ENCODE assay signal across 27 cellular contexts in the genomic region with DNA sequence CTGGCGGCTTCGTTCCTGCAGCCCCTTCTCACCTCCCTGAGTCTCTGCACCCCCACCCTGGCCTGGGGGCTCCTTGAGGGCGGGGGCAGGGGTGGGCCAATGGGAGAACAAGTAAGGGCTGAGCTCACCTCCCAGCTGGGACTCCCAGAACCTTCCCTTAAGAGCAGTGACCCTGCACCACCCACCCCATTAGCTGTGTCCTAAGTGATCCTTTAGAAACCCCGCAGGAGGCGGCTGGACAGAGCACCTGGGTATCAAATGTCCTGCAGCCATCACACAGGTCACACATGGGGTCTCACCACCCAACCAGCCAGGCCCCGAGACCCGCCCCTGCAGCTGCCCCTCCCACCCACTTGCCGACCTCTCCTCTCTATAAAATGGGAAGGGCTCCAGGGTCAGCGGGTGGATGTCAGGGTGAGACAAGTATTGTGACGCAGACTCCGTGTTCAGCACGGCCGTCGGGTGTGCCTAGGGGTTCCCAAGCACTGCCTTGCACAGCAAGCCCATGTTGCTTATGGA.
DNase-seq lines count a peak whose midpoint lies in the region; ATAC-seq and TF ChIP-seq lines count a peak whose summit lies in the region.
"Had no signal": no experiment of that assay in that cellular context is flagged by ENCODE, and none has a peak within 500 bp of the region (broad histone marks: within the 10 kb centered on the region; RNA-seq: fewer than 3 reads in every experiment).

No MANE protein-coding gene starts in this region.

- no peaks in the 10 kb centered on the region for H4K20me1 ChIP-seq in osteoblast (ENCODE audit: insufficient read depth, low read length)

- no peaks in the 10 kb centered on the region for H3K9me3 Mint-ChIP-seq in activated CD8-positive, alpha-beta T cell treated with anti-CD3 and anti-CD28 coated beads, Interleukin-2, amount 10 ng/mL, durations not matched to agents 7 days and 5 days (ENCODE audit: insufficient read depth)
- H3K9me3 Mint-ChIP-seq in activated CD8-positive, alpha-beta T cell treated with anti-CD3 and anti-CD28 coated beads for 36 hours: no peaks in the 10 kb centered on the region
- H3K9me3 Mint-ChIP-seq in CD14-positive monocyte: peaks cover 0 to 2% (median 0%) of the 10 kb centered on the region in 7 donors
- H3K9me3 Mint-ChIP-seq: activated naive CD8-positive, alpha-beta T cell treated with anti-CD3 and anti-CD28 coated beads, Interleukin-2, amount 10 ng/mL, durations not matched to agents 7 days and 5 days; effector memory CD8-positive, alpha-beta T cell; memory B cell; nephron progenitor cell; stimulated activated naive CD8-positive, alpha-beta T cell treated with anti-CD3 and anti-CD28 coated beads, Interleukin-15, Interleukin-2, amounts not matched to agents 100 ng/mL and 50 ng/mL, for 24 hours; T-helper 1 cell treated with Interleukin-12 subunit alpha and Interleukin-12 subunit beta and Interleukin-4 antibody, amounts not matched to agents 30 μg/mL and 1 μg/mL, for 36 hours had no signal

- no peak overlapping the region for H2AFZ ChIP-seq in osteoblast (ENCODE audit: low read length)

- no peaks in the 10 kb centered on the region for H3K9me3 ChIP-seq in osteoblast (ENCODE audit: low read depth, low read length)
- no peaks in the 10 kb centered on the region for H3K9me3 ChIP-seq in spleen
- H3K9me3 ChIP-seq: A549, colonic mucosa, heart left ventricle, SK-N-SH had no signal

- CTCF ChIA-PET in activated CD8-positive, alpha-beta T cell treated with anti-CD3 and anti-CD28 coated beads, Interleukin-2, amount 10 ng/mL, durations not matched to agents 7 days and 5 days (lab: Charles Lee): no interaction called here
- CTCF ChIA-PET in activated CD8-positive, alpha-beta T cell treated with anti-CD3 and anti-CD28 coated beads for 36 hours (lab: Charles Lee): no interaction called here

- no peaks in the 10 kb centered on the region for H3K27me3 Mint-ChIP-seq in activated CD8-positive, alpha-beta T cell treated with anti-CD3 and anti-CD28 coated beads, Interleukin-2, amount 10 ng/mL, durations not matched to agents 7 days and 5 days (ENCODE audit: low read depth)
- peaks cover 4% of the 10 kb centered on the region for H3K27me3 Mint-ChIP-seq in activated CD8-positive, alpha-beta T cell treated with anti-CD3 and anti-CD28 coated beads for 36 hours
- peaks cover 0 to 9% (median 0%) of the 10 kb centered on the region in 3 donors for H3K27me3 Mint-ChIP-seq in CD14-positive monocyte (ENCODE audit: low read depth in 3 of 3)
- H3K27me3 Mint-ChIP-seq: activated naive CD8-positive, alpha-beta T cell treated with anti-CD3 and anti-CD28 coated beads, Interleukin-2, amount 10 ng/mL, durations not matched to agents 7 days and 5 days; stimulated activated naive CD8-positive, alpha-beta T cell treated with anti-CD3 and anti-CD28 coated beads, Interleukin-15, Interleukin-2, amounts not matched to agents 100 ng/mL and 50 ng/mL, for 24 hours had no signal

- no peak overlapping the region for H3K4me3 Mint-ChIP-seq in activated CD8-positive, alpha-beta T cell treated with anti-CD3 and anti-CD28 coated beads, Interleukin-2, amount 10 ng/mL, durations not matched to agents 7 days and 5 days
- H3K4me3 Mint-ChIP-seq in activated CD8-positive, alpha-beta T cell treated with anti-CD3 and anti-CD28 coated beads for 36 hours: no peak overlapping the region
- no peak overlapping the region for H3K4me3 Mint-ChIP-seq in CD14-positive monocyte
- H3K4me3 Mint-ChIP-seq: activated naive CD8-positive, alpha-beta T cell treated with anti-CD3 and anti-CD28 coated beads, Interleukin-2, amount 10 ng/mL, durations not matched to agents 7 days and 5 days; effector memory CD8-positive, alpha-beta T cell; memory B cell; nephron progenitor cell; stimulated activated naive CD8-positive, alpha-beta T cell treated with anti-CD3 and anti-CD28 coated beads, Interleukin-15, Interleukin-2, amounts not matched to agents 100 ng/mL and 50 ng/mL, for 24 hours; T-helper 1 cell treated with Interleukin-12 subunit alpha and Interleukin-12 subunit beta and Interleukin-4 antibody, amounts not matched to agents 30 μg/mL and 1 μg/mL, for 36 hours had no signal

- no peak for TF ChIP-seq POLR2A in spleen (IDR thresholded peaks at IDR 0.05)

- H3K27ac Mint-ChIP-seq in activated CD8-positive, alpha-beta T cell treated with anti-CD3 and anti-CD28 coated beads, Interleukin-2, amount 10 ng/mL, durations not matched to agents 7 days and 5 days: no peak overlapping the region
- H3K27ac Mint-ChIP-seq in activated CD8-positive, alpha-beta T cell treated with anti-CD3 and anti-CD28 coated beads for 36 hours: no peak overlapping the region
- H3K27ac Mint-ChIP-seq in CD14-positive monocyte: no peak overlapping the region
- H3K27ac Mint-ChIP-seq: activated naive CD8-positive, alpha-beta T cell treated with anti-CD3 and anti-CD28 coated beads, Interleukin-2, amount 10 ng/mL, durations not matched to agents 7 days and 5 days; memory B cell; nephron progenitor cell; stimulated activated naive CD8-positive, alpha-beta T cell treated with anti-CD3 and anti-CD28 coated beads, Interleukin-15, Interleukin-2, amounts not matched to agents 100 ng/mL and 50 ng/mL, for 24 hours; T-helper 1 cell treated with Interleukin-12 subunit alpha and Interleukin-12 subunit beta and Interleukin-4 antibody, amounts not matched to agents 30 μg/mL and 1 μg/mL, for 36 hours had no signal

- TF ChIP-seq CTCF in activated CD8-positive, alpha-beta T cell treated with anti-CD3 and anti-CD28 coated beads for 36 hours (IDR thresholded peaks at IDR 0.05): no peak
- no peak for TF ChIP-seq CTCF in CD14-positive monocyte (IDR thresholded peaks at IDR 0.05)
- TF ChIP-seq CTCF in osteoblast (IDR thresholded peaks at IDR 0.05; ENCODE audit: extremely low read depth, low read depth, low read length): no peak
- TF ChIP-seq CTCF in spleen (IDR thresholded peaks at IDR 0.05 in 8 of 11, conservative IDR thresholded peaks at IDR 0.05 in 3 of 11): no peak

- WGBS in spleen, 5 donors: 67 to 76% (median 74%) methylated on average over 5 to 14 of the region's 14 CpGs

- H3K27me3 ChIP-seq in osteoblast (ENCODE audit: insufficient read depth, low read length): no peaks in the 10 kb centered on the region
- H3K27me3 ChIP-seq in spleen (replicated peaks in 1 of 7): peaks cover 0 to 5% (median 0%) of the 10 kb centered on the region in 7 donors
- H3K27me3 ChIP-seq: colonic mucosa, heart left ventricle had no signal

- no peaks in the 10 kb centered on the region for H3K36me3 Mint-ChIP-seq in activated CD8-positive, alpha-beta T cell treated with anti-CD3 and anti-CD28 coated beads, Interleukin-2, amount 10 ng/mL, durations not matched to agents 7 days and 5 days (ENCODE audit: low read depth)
- no peaks in the 10 kb centered on the region for H3K36me3 Mint-ChIP-seq in activated CD8-positive, alpha-beta T cell treated with anti-CD3 and anti-CD28 coated beads for 36 hours (ENCODE audit: low read depth)
- no peaks in the 10 kb centered on the region for H3K36me3 Mint-ChIP-seq in CD14-positive monocyte
- H3K36me3 Mint-ChIP-seq: activated naive CD8-positive, alpha-beta T cell treated with anti-CD3 and anti-CD28 coated beads, Interleukin-2, amount 10 ng/mL, durations not matched to agents 7 days and 5 days; memory B cell had no signal

- H3K4me3 ChIP-seq in osteoblast (ENCODE audit: insufficient read depth, low read length) (no peak overlapping the region), spleen (no peak overlapping the region)
- H3K4me3 ChIP-seq: A549, colonic mucosa, heart left ventricle had no signal

- no peaks in the 10 kb centered on the region for H3K4me1 Mint-ChIP-seq in activated CD8-positive, alpha-beta T cell treated with anti-CD3 and anti-CD28 coated beads, Interleukin-2, amount 10 ng/mL, durations not matched to agents 7 days and 5 days (ENCODE audit: low read depth)
- no peaks in the 10 kb centered on the region for H3K4me1 Mint-ChIP-seq in activated CD8-positive, alpha-beta T cell treated with anti-CD3 and anti-CD28 coated beads for 36 hours (ENCODE audit: low read depth)
- H3K4me1 Mint-ChIP-seq in CD14-positive monocyte: no peaks in the 10 kb centered on the region
- H3K4me1 Mint-ChIP-seq: activated naive CD8-positive, alpha-beta T cell treated with anti-CD3 and anti-CD28 coated beads, Interleukin-2, amount 10 ng/mL, durations not matched to agents 7 days and 5 days had no signal

- POLR2A ChIA-PET in activated CD8-positive, alpha-beta T cell treated with anti-CD3 and anti-CD28 coated beads, Interleukin-2, amount 10 ng/mL, durations not matched to agents 7 days and 5 days (lab: Charles Lee): no interaction called here
- POLR2A ChIA-PET in activated CD8-positive, alpha-beta T cell treated with anti-CD3 and anti-CD28 coated beads for 36 hours (lab: Charles Lee): no interaction called here

- H3K4me1 ChIP-seq in osteoblast (ENCODE audit: insufficient read depth, low read length) (no peaks in the 10 kb centered on the region), spleen (peaks cover 0 to 13% (median 0%) of the 10 kb centered on the region in 6 donors)
- H3K4me1 ChIP-seq: A549, colonic mucosa had no signal

- intact Hi-C loops in activated CD8-positive, alpha-beta T cell treated with anti-CD3 and anti-CD28 coated beads for 36 hours (cut with micrococcal nuclease): no loop called here
- intact Hi-C loops in CD14-positive monocyte (cut with micrococcal nuclease) (no loop called here), spleen (cut with DNase I; ENCODE audit: low total_unique reads) (no loop called here)

- H3K4me2 ChIP-seq in osteoblast (ENCODE audit: insufficient read depth, low read length): no peak overlapping the region
- H3K4me2 ChIP-seq: A549, SK-N-SH had no signal

- H3K36me3 ChIP-seq in osteoblast (ENCODE audit: insufficient read depth, low read length): no peaks in the 10 kb centered on the region
- H3K36me3 ChIP-seq in spleen: no peaks in the 10 kb centered on the region
- H3K36me3 ChIP-seq: colonic mucosa, heart left ventricle had no signal

- no peak overlapping the region for H3K27ac ChIP-seq in osteoblast (ENCODE audit: low read depth, low read length)
- H3K27ac ChIP-seq in spleen: no peak overlapping the region
- H3K27ac ChIP-seq: A549, colonic mucosa, heart left ventricle had no signal

- no peaks in the 10 kb centered on the region for H3K79me2 ChIP-seq in osteoblast (ENCODE audit: insufficient read depth, low read length)

- DNase-seq in activated CD8-positive, alpha-beta T cell treated with anti-CD3 and anti-CD28 coated beads, Interleukin-2, amount 10 ng/mL, durations not matched to agents 7 days and 5 days: peak; percentile 17
- no peak for DNase-seq in activated CD8-positive, alpha-beta T cell treated with anti-CD3 and anti-CD28 coated beads for 36 hours
- peak; percentile 38 for DNase-seq in CD14-positive monocyte (ENCODE audit: low spot score)
- DNase-seq in ecto neural progenitor cell (ENCODE audit: low spot score): peak; percentile 40
- DNase-seq in osteoblast (ENCODE audit: insufficient read length, low spot score, missing footprints): peak; percentile 76
- DNase-seq in NCI-H1105 treated with DMSO at 0.1 percent for 48 hours (lab: John Stamatoyannopoulos, UW): no peak
- DNase-seq in medulla oblongata (ENCODE audit: extremely low spot score): no peak
- no peak for DNase-seq in spleen
- DNase-seq: activated CD4-positive, alpha-beta T cell treated with anti-CD3 and anti-CD28 coated beads, Interleukin-2, amount 50 U/mL, for 48 hours; activated effector memory CD4-positive, alpha-beta T cell treated with anti-CD3 and anti-CD28 coated beads, Interleukin-2, amount 50 U/mL, for 16 hours; activated naive CD8-positive, alpha-beta T cell treated with anti-CD3 and anti-CD28 coated beads, Interleukin-2, amount 10 ng/mL, durations not matched to agents 7 days and 5 days; activated T-cell treated with anti-CD3 and anti-CD28 coated beads, Interleukin-2, amount 50 U/mL, for 1 hour; AML-193; colonic mucosa; effector memory CD8-positive, alpha-beta T cell; erythroblast; Karpas-422; NCI-H1417 treated with DMSO at 0.1 percent for 48 hours; NCI-H2029 treated with DMSO at 0.1 percent for 48 hours; nephron progenitor cell had no signal

- ATAC-seq in activated CD8-positive, alpha-beta T cell treated with anti-CD3 and anti-CD28 coated beads, Interleukin-2, amount 10 ng/mL, durations not matched to agents 7 days and 5 days: no peak
- ATAC-seq in activated CD8-positive, alpha-beta T cell treated with anti-CD3 and anti-CD28 coated beads for 36 hours: no peak
- ATAC-seq: A549; effector memory CD8-positive, alpha-beta T cell; heart left ventricle; right cardiac atrium had no signal

Comparison
In these comparisons a context has a peak if more than half of its experiments do, and no peak if none do; other contexts are left out.
1. DNase-seq: peak in activated CD8-positive, alpha-beta T cell treated with anti-CD3 and anti-CD28 coated beads, Interleukin-2, amount 10 ng/mL, durations not matched to agents 7 days and 5 days (single experiment), CD14-positive monocyte (single experiment), ecto neural progenitor cell (single experiment) and osteoblast (single experiment); none in activated CD8-positive, alpha-beta T cell treated with anti-CD3 and anti-CD28 coated beads for 36 hours (single experiment), NCI-H1105 treated with DMSO at 0.1 percent for 48 hours (single experiment), medulla oblongata (single experiment) and spleen (single experiment).